19 cellular contexts compared by ENCODE assay signal in genomic region chr13:62524498-62524897, GRCh38.
DNase-seq lines count a peak whose midpoint lies in the region; ATAC-seq, FAIRE-seq and TF ChIP-seq lines count a peak whose summit lies in the region.
"Had no signal": no experiment of that assay in that cellular context is flagged by ENCODE, and none has a peak within 500 bp of the region (broad histone marks: within the 10 kb centered on the region; RNA-seq: fewer than 3 reads in every experiment).

No MANE protein-coding gene starts in this region.

- H3K27me3 ChIP-seq in ascending aorta: no peaks in the 10 kb centered on the region
- peaks cover 0 to 2% (median 0%) of the 10 kb centered on the region in 3 donors for H3K27me3 ChIP-seq in psoas muscle (ENCODE audit: insufficient read depth in 3 of 3, low read length in 2 of 3)
- H3K27me3 ChIP-seq: Peyer's patch had no signal

- H3K27ac ChIP-seq in ascending aorta: no peak overlapping the region
- no peak overlapping the region for H3K27ac ChIP-seq in psoas muscle
- H3K27ac ChIP-seq: GM23248, Peyer's patch had no signal

- DNase-seq in GM12891 (ENCODE audit: insufficient read length, low spot score) (no peak), middle frontal gyrus (ENCODE audit: extremely low spot score, low spot score) (no peak), ascending aorta (ENCODE audit: low spot score in 2 of 2) (no peak), psoas muscle (no peak), NCI-H1930 (lab: John Stamatoyannopoulos, UW) (no peak)
- DNase-seq: activated CD4-positive, alpha-beta memory T cell treated with anti-CD3 and anti-CD28 coated beads, Interleukin-2, amount 10 ng/mL, durations not matched to agents 7 days and 5 days; activated naive CD4-positive, alpha-beta T cell treated with Interleukin-2 at 50 U/mL for 16 hours; GM23248; NCI-H510A; Peyer's patch; retina; stimulated activated CD4-positive, alpha-beta T cell treated with anti-CD3 and anti-CD28 coated beads, Interleukin-4, amount 100 ng/mL, for 4 hours; stimulated activated naive CD4-positive, alpha-beta T cell; T1000 had no signal

- TF ChIP-seq POLR2A in GM12891 (IDR thresholded peaks at IDR 0.05; ENCODE audit: low read depth, low read length): no peak

- H3K9me3 ChIP-seq in ascending aorta: no peaks in the 10 kb centered on the region
- no peaks in the 10 kb centered on the region for H3K9me3 ChIP-seq in psoas muscle
- H3K9me3 ChIP-seq: Peyer's patch had no signal

- WGBS in psoas muscle, 3 donors: 21 to 36% (median 33%) methylated on average over 1 of the region's 1 CpG

- no peak for TF ChIP-seq CTCF in ascending aorta (IDR thresholded peaks at IDR 0.05)
- TF ChIP-seq CTCF in psoas muscle (IDR thresholded peaks at IDR 0.05): no peak

- H3K36me3 ChIP-seq in ascending aorta (no peaks in the 10 kb centered on the region), psoas muscle (ENCODE audit: insufficient read depth in 1 of 2, low read depth in 1 of 2) (no peaks in the 10 kb centered on the region)
- H3K36me3 ChIP-seq: Peyer's patch had no signal

- ATAC-seq in GM19463 (IDR thresholded peaks at IDR 0.05; ENCODE audit: unreplicated experiment): peak; percentile 44
- ATAC-seq in HG02870 (IDR thresholded peaks at IDR 0.05; ENCODE audit: unreplicated experiment): peak; percentile 33
- peak; percentile 20 for ATAC-seq in HG03575 (IDR thresholded peaks at IDR 0.05; ENCODE audit: extremely low read depth, insufficient number of reproducible peaks, low FRiP score, unreplicated experiment)
- no peak for ATAC-seq in psoas muscle

- H3K4me3 ChIP-seq in ascending aorta (no peak overlapping the region), psoas muscle (no peak overlapping the region)
- H3K4me3 ChIP-seq: GM23248, Peyer's patch had no signal

- no peaks in the 10 kb centered on the region for H3K4me1 ChIP-seq in ascending aorta
- no peaks in the 10 kb centered on the region for H3K4me1 ChIP-seq in psoas muscle
- H3K4me1 ChIP-seq: Peyer's patch had no signal

- intact Hi-C loops in ascending aorta (cut with DNase I): no loop called here
- intact Hi-C loops in psoas muscle (cut with DNase I): no loop called here

- no peak for FAIRE-seq in GM12891 (lab: Jason Lieb, UNC)
- FAIRE-seq: bronchial epithelial cell, endometrium had no signal

TF ChIP-seq in GM12891, 5 proteins besides CTCF, POLR2A, EP300 and RAD21:
- TF ChIP-seq POU2F2 (IDR thresholded peaks at IDR 0.05; ENCODE audit: low read depth, low read length) (no peak), SPI1 (IDR thresholded peaks at IDR 0.05; ENCODE audit: low read depth, low read length) (peak; percentile 65)

Comparison
In these comparisons a context has a peak if more than half of its experiments do, and no peak if none do; other contexts are left out.
1. ATAC-seq: peak in GM19463 (single experiment), HG02870 (single experiment) and HG03575 (single experiment); none in psoas muscle (0 of 4).